ENCODE assay signal across 1 cellular context in the genomic region with DNA sequence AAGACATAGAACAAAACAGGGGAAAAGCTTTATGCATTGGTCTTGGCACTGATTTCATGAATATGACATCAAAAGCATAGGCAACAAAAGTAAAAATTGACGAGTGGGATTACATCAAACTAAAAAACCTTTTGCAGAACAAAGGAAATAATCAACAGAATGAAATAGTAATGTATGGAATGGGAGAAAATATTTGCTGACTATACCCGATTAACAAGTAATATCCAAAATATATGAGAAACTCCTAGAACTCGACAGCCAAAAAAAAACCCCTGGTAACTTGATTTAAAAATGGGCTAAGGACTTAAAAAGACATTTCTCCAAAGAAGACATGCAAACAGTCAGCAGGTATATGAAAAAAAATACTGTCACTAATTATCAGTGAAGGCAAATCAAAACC.
TF ChIP-seq lines count a peak whose summit lies in the region.

No MANE protein-coding gene starts in this region.

TF ChIP-seq in HepG2, 621 proteins besides CTCF, POLR2A, EP300 and RAD21:
- TF ChIP-seq, protein P1, sequence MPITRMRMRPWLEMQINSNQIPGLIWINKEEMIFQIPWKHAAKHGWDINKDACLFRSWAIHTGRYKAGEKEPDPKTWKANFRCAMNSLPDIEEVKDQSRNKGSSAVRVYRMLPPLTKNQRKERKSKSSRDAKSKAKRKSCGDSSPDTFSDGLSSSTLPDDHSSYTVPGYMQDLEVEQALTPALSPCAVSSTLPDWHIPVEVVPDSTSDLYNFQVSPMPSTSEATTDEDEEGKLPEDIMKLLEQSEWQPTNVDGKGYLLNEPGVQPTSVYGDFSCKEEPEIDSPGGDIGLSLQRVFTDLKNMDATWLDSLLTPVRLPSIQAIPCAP (CRISPR knock-in tag; IDR thresholded peaks at IDR 0.05; ENCODE audit: low read depth): no peak
- TF ChIP-seq MAFF (IDR thresholded peaks at IDR 0.05; ENCODE audit: low read depth, low read length) (peak; percentile 44; the same call in 1 of the 2 replicates), MAFK (conservative IDR thresholded peaks at IDR 0.05 in 1 of 2, IDR thresholded peaks at IDR 0.05 in 1 of 2; ENCODE audit: low read length in 2 of 2) (peak; percentile 46 to 74)
- TF ChIP-seq, protein P2, sequence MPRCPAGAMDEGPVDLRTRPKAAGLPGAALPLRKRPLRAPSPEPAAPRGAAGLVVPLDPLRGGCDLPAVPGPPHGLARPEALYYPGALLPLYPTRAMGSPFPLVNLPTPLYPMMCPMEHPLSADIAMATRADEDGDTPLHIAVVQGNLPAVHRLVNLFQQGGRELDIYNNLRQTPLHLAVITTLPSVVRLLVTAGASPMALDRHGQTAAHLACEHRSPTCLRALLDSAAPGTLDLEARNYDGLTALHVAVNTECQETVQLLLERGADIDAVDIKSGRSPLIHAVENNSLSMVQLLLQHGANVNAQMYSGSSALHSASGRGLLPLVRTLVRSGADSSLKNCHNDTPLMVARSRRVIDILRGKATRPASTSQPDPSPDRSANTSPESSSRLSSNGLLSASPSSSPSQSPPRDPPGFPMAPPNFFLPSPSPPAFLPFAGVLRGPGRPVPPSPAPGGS (CRISPR knock-in tag; IDR thresholded peaks at IDR 0.05): no peak
